Comparison of ENCODE assay signal across 8 cellular contexts in the genomic region with DNA sequence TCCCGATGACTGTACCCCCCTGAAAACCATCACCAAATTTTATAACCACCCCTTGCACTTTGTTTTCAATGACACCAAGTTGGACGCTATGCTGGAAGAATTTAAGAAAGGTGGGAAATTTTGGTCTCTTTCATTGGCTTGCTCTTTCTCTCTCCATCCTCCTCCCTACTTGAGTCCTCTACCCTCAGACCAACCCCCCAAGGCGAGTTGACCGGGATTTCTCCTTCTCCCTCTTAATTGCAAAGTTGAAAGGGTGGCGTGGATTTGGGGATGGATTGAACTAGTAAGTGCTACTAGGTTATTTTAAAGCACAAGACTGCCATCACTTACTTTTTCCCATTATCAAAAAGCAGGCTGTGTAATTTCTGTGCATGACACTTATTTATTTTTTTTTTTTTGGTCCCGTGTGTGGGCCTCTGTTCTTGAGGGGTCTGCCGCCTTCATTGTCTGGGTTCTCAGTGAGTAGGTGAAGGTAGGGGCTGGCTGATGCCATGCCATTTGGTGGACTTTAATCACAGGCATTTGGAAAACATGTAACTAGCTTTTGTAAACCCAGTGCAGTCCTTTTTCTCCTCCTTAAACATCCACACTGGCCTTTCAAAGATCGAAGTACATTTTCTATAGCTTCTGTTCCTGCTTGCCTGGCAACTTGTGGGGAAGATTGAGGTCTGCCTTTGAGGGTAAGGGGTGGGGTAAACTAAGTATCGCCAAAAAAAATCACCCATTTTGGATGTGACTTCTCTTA. TPM values are rescaled to one million over a fixed set of nuclear protein-coding genes. Genes with fewer than 3 reads are reported as not detected.
DNase-seq lines count a peak whose midpoint lies in the region; ATAC-seq, FAIRE-seq and TF ChIP-seq lines count a peak whose summit lies in the region.

No MANE protein-coding gene starts in this region.

- H3K27ac ChIP-seq in kidney (ENCODE audit: low read depth in 2 of 2, low read length in 2 of 2) (no peak overlapping the region), thymus (ENCODE audit: low read depth) (no peak overlapping the region)

- DNase-seq in activated T-cell treated with anti-CD3 and anti-CD28 coated beads, Interleukin-2, amount 50 U/mL, for 24 hours = no peak
- DNase-seq in activated T-cell treated with anti-CD3 and anti-CD28 coated beads, Interleukin-2, amount 50 U/mL, for 48 hours = no peak
- DNase-seq in adipocyte (ENCODE audit: low read depth) = no peak
- no peak for DNase-seq in kidney
- DNase-seq in NCI-H524 treated with DMSO at 0.1 percent for 48 hours (lab: John Stamatoyannopoulos, UW) = no peak
- no peak for DNase-seq in cerebellar nuclear complex (lab: John Stamatoyannopoulos, UW)

- H3K9ac ChIP-seq in adipocyte (ENCODE audit: low read length) (no peak overlapping the region), kidney (ENCODE audit: low read length in 2 of 2) (peak overlapping the region; percentile 30 to 78)

- intact Hi-C loops in kidney (cut with DNase I) = loop anchor here (5.0 to 10.0 kb wide), 2 partner anchors 147 to 325 kb away; partner anchors contain the start of gene RPEL1

- H3K4me3 ChIP-seq in adipocyte (ENCODE audit: low read length) = peak overlapping the region; percentile 92
- H3K4me3 ChIP-seq in kidney (ENCODE audit: low read length in 2 of 2) = peak overlapping the region; percentile 77 to 89
- H3K4me3 ChIP-seq in thymus (ENCODE audit: low read length) = peak overlapping the region; percentile 3

- H3K36me3 ChIP-seq in adipocyte (ENCODE audit: control insufficient read depth, insufficient read depth, low read length, severe bottlenecking) (no peaks in the 10 kb centered on the region), kidney (ENCODE audit: control insufficient read depth in 1 of 2, insufficient read depth in 2 of 2, low read length in 2 of 2) (no peaks in the 10 kb centered on the region), thymus (ENCODE audit: control insufficient read depth, insufficient read depth) (no peaks in the 10 kb centered on the region)

- no peak for FAIRE-seq in kidney (lab: Jason Lieb, UNC)

- no peak for ATAC-seq in HG03565 (IDR thresholded peaks at IDR 0.05; ENCODE audit: unreplicated experiment)

- H3K27ac Mint-ChIP-seq in activated T-cell treated with anti-CD3 and anti-CD28 coated beads, Interleukin-2, amount 50 U/mL, for 24 hours = peak overlapping the region; percentile 48

- peaks cover 6% of the 10 kb centered on the region for H3K27me3 Mint-ChIP-seq in activated T-cell treated with anti-CD3 and anti-CD28 coated beads, Interleukin-2, amount 50 U/mL, for 24 hours

- H3K9me3 ChIP-seq in adipocyte (ENCODE audit: control insufficient read depth, low read length) = no peaks in the 10 kb centered on the region
- no peaks in the 10 kb centered on the region for H3K9me3 ChIP-seq in kidney (ENCODE audit: control insufficient read depth in 1 of 2, low read length in 2 of 2)
- H3K9me3 ChIP-seq in thymus (ENCODE audit: control insufficient read depth) = no peaks in the 10 kb centered on the region

- H3K9me3 Mint-ChIP-seq in activated T-cell treated with anti-CD3 and anti-CD28 coated beads, Interleukin-2, amount 50 U/mL, for 24 hours = no peaks in the 10 kb centered on the region

- peaks cover 12% of the 10 kb centered on the region for H3K36me3 Mint-ChIP-seq in activated T-cell treated with anti-CD3 and anti-CD28 coated beads, Interleukin-2, amount 50 U/mL, for 24 hours (ENCODE audit: low read depth)

- peaks cover 20% of the 10 kb centered on the region for H3K4me1 ChIP-seq in adipocyte (ENCODE audit: control insufficient read depth, insufficient read depth, low read length)
- H3K4me1 ChIP-seq in kidney (ENCODE audit: control insufficient read depth in 1 of 2, insufficient read depth in 1 of 2, low read depth in 1 of 2, low read length in 2 of 2) = peaks cover 4 to 14% of the 10 kb centered on the region in 2 donors
- H3K4me1 ChIP-seq in thymus (ENCODE audit: control insufficient read depth, insufficient read depth, low read length) = peaks cover 17% of the 10 kb centered on the region

- H3K4me1 Mint-ChIP-seq in activated T-cell treated with anti-CD3 and anti-CD28 coated beads, Interleukin-2, amount 50 U/mL, for 24 hours (ENCODE audit: low read depth) = peaks cover 61% of the 10 kb centered on the region

- WGBS in thymus = 90% methylated on average over 9 of the region's 9 CpGs

- H3K4me3 Mint-ChIP-seq in activated T-cell treated with anti-CD3 and anti-CD28 coated beads, Interleukin-2, amount 50 U/mL, for 24 hours = peak overlapping the region; percentile 92

- TF ChIP-seq CTCF in kidney (IDR thresholded peaks at IDR 0.05; ENCODE audit: borderline replicate concordance, extremely low read depth, insufficient read depth) = no peak

- H3K27me3 ChIP-seq in adipocyte (replicated peaks; ENCODE audit: control insufficient read depth, insufficient read depth, low read length) = no peaks in the 10 kb centered on the region
- peaks cover 3% of the 10 kb centered on the region for H3K27me3 ChIP-seq in thymus (ENCODE audit: control insufficient read depth, insufficient read depth)

RNA-seq across cellular contexts. Expression of gene CNNM2, which starts 2.1 kb away (rescaled TPM):
- 10.9 TPM for total RNA-seq in kidney
- 11.8 TPM for polyA plus RNA-seq in kidney (ENCODE audit: insufficient read depth, low read depth, low replicate concordance)
- polyA plus RNA-seq in thymus = 2.1 TPM

RNA-seq across cellular contexts. Expression of gene AS3MT, which starts 50.9 kb away (rescaled TPM):
- total RNA-seq in kidney = 2.0 TPM
- polyA plus RNA-seq in kidney (ENCODE audit: insufficient read depth, low read depth, low replicate concordance) = 36.7 TPM
- polyA plus RNA-seq in thymus = 6.4 TPM

Comparison
In these comparisons a context has a peak if more than half of its experiments do, and no peak if none do; other contexts are left out.
1. H3K4me3 ChIP-seq: peak in every context shown above with its lines; median percentile 92 in adipocyte; 83 in kidney; 3 in thymus.